Comparison of ENCODE assay signal across 10 cellular contexts in genomic region chr20:49685809-49686208, GRCh38.
DNase-seq lines count a peak whose midpoint lies in the region; ATAC-seq and TF ChIP-seq lines count a peak whose summit lies in the region.
"Had no signal": no experiment of that assay in that cellular context is flagged by ENCODE, and none has a peak within 500 bp of the region (broad histone marks: within the 10 kb centered on the region; RNA-seq: fewer than 3 reads in every experiment).

No MANE protein-coding gene starts in this region.

- ATAC-seq in HG03175 (IDR thresholded peaks at IDR 0.05; ENCODE audit: unreplicated experiment): no peak

- no peaks in the 10 kb centered on the region for H3K36me3 ChIP-seq in ACC112 (ENCODE audit: insufficient read depth, low read length)

- peak; percentile 77 for DNase-seq in HS-5 (ENCODE audit: low read depth)
- peak; percentile 67 for DNase-seq in astrocyte of the spinal cord (ENCODE audit: low read depth, low spot score)
- peak; percentile 66 for DNase-seq in iris pigment epithelial cell (ENCODE audit: low read depth)
- DNase-seq in NCI-H1105 (lab: John Stamatoyannopoulos, UW): no peak
- no peak for DNase-seq in cerebellar nuclear complex (lab: John Stamatoyannopoulos, UW)
- no peak for DNase-seq in NCI-H748 treated with DMSO at 0.1 percent for 48 hours (lab: John Stamatoyannopoulos, UW)
- DNase-seq: activated naive CD8-positive, alpha-beta T cell treated with anti-CD3 and anti-CD28 coated beads for 36 hours; NCI-H1930 had no signal

- no peaks in the 10 kb centered on the region for H3K27me3 ChIP-seq in ACC112 (ENCODE audit: insufficient read depth, low read length)

- peak overlapping the region; percentile 4 for H3K27ac ChIP-seq in ACC112 (ENCODE audit: low read depth, low read length)

- TF ChIP-seq CTCF in astrocyte of the spinal cord (IDR thresholded peaks at IDR 0.05; ENCODE audit: low read depth, low read length): no peak

- no peak overlapping the region for H2AFZ ChIP-seq in ACC112 (ENCODE audit: low read length, unreplicated experiment)

- H3K4me3 ChIP-seq in ACC112 (ENCODE audit: low read depth, low read length): no peak overlapping the region
- no peak overlapping the region for H3K4me3 ChIP-seq in astrocyte of the spinal cord (ENCODE audit: low read depth, low read length)

- peaks cover 40% of the 10 kb centered on the region for H3K4me1 ChIP-seq in ACC112 (ENCODE audit: control insufficient read depth, insufficient read depth, low read length, unreplicated experiment)

- in situ Hi-C loops in astrocyte of the spinal cord (cut with HindIII; ENCODE audit: low sequenced_read_pairs): no loop called here

- H3K79me2 ChIP-seq in ACC112 (ENCODE audit: control insufficient read depth, insufficient read depth, low read length, unreplicated experiment): peaks cover 89% of the 10 kb centered on the region

Comparison
In these comparisons a context has a peak if more than half of its experiments do, and no peak if none do; other contexts are left out.
1. DNase-seq: peak in HS-5 (single experiment), astrocyte of the spinal cord (single experiment) and iris pigment epithelial cell (single experiment); none in NCI-H1105 (single experiment), cerebellar nuclear complex (0 of 2) and NCI-H748 treated with DMSO at 0.1 percent for 48 hours (single experiment).